26 cellular contexts compared by ENCODE assay signal in genomic region chr10:12150163-12150562, GRCh38. TPM values are rescaled to one million over a fixed set of nuclear protein-coding genes. Genes with fewer than 3 reads are reported as not detected.
DNase-seq lines count a peak whose midpoint lies in the region; ATAC-seq, FAIRE-seq and TF ChIP-seq lines count a peak whose summit lies in the region.
"Had no signal": no experiment of that assay in that cellular context is flagged by ENCODE, and none has a peak within 500 bp of the region (broad histone marks: within the 10 kb centered on the region; RNA-seq: fewer than 3 reads in every experiment).

No MANE protein-coding gene starts in this region.

- H4K8ac ChIP-seq in IMR-90 (ENCODE audit: low read depth in 2 of 2, low read length in 2 of 2), result no peak overlapping the region

- H3K9ac ChIP-seq in IMR-90 (ENCODE audit: low read depth, low read length), result no peak overlapping the region
- no peak overlapping the region for H3K9ac ChIP-seq in kidney (ENCODE audit: low read length in 2 of 2)
- H3K9ac ChIP-seq: BLaER1 treated with 17β-estradiol and CSF1 and Interleukin-3, amounts not matched to agents 10 nM and 100 nM; GM23248 had no signal

- no peaks in the 10 kb centered on the region for H3K9me3 ChIP-seq in IMR-90 (ENCODE audit: control insufficient read depth, insufficient read depth, low read length)
- no peaks in the 10 kb centered on the region for H3K9me3 ChIP-seq in kidney (ENCODE audit: control insufficient read depth in 1 of 2, low read length in 2 of 2)
- no peaks in the 10 kb centered on the region for H3K9me3 ChIP-seq in heart left ventricle
- H3K9me3 ChIP-seq: A549; BE2C; BLaER1 treated with 17β-estradiol and CSF1 and Interleukin-3, amounts not matched to agents 10 nM and 100 nM had no signal

- no peak overlapping the region for H4K91ac ChIP-seq in IMR-90 (ENCODE audit: insufficient read depth, low read depth, low read length)

- no peak overlapping the region for H3K14ac ChIP-seq in IMR-90 (replicated peaks; ENCODE audit: low read depth, low read length)

- no peak overlapping the region for H4K5ac ChIP-seq in IMR-90 (ENCODE audit: low read depth, low read length)

- H3K4me1 ChIP-seq in IMR-90 (ENCODE audit: control insufficient read depth, insufficient read depth, low read length) (no peaks in the 10 kb centered on the region), kidney (ENCODE audit: control insufficient read depth in 1 of 2, insufficient read depth in 1 of 2, low read depth in 1 of 2, low read length in 2 of 2) (no peaks in the 10 kb centered on the region), heart left ventricle (no peaks in the 10 kb centered on the region)
- H3K4me1 ChIP-seq: A549; BE2C; BLaER1 treated with 17β-estradiol and CSF1 and Interleukin-3, amounts not matched to agents 10 nM and 100 nM had no signal

- TF ChIP-seq CTCF in IMR-90 (conservative IDR thresholded peaks at IDR 0.05; ENCODE audit: low read depth, low read length) (no peak), bronchial epithelial cell (IDR thresholded peaks at IDR 0.05; ENCODE audit: insufficient read depth, low read length, severe bottlenecking) (no peak), kidney (IDR thresholded peaks at IDR 0.05; ENCODE audit: borderline replicate concordance, extremely low read depth, insufficient read depth) (no peak), heart left ventricle (IDR thresholded peaks at IDR 0.05) (no peak)

- TF ChIP-seq POLR2A in GM12891 (IDR thresholded peaks at IDR 0.05; ENCODE audit: low read depth, low read length) (no peak), IMR-90 (IDR thresholded peaks at IDR 0.05; ENCODE audit: low read depth, low read length) (no peak), heart left ventricle (IDR thresholded peaks at IDR 0.05) (no peak)

- H3K23ac ChIP-seq in IMR-90 (ENCODE audit: low read depth, low read length), result no peak overlapping the region

- dilution Hi-C loops in IMR-90 (cut with HindIII; ENCODE audit: low sequenced_read_pairs, unreplicated experiment), result no loop called here

- 0 out of 2 replicates have a peak overlapping the region, but pooled peaks have one; percentile 28 for H2AK5ac ChIP-seq in IMR-90 (ENCODE audit: low read depth, low read length)

- WGBS in IMR-90 (ENCODE audit: extremely low coverage in 2 of 2, insufficient read length in 1 of 2), 2 experiments, result no CpG with 5 or more reads among the region's 4 CpGs
- 78 to 98% (median 84%) methylated on average over 4 of the region's 4 CpGs for WGBS in heart left ventricle, 4 donors

- H3K27me3 Mint-ChIP-seq in activated T-helper 2 cell treated with anti-CD3 and anti-CD28 coated beads, Interferon-gamma antibody, Interleukin-2, Interleukin-4, amounts not matched to agents 10 μg/mL and 5 μg/mL and 100 μg/mL, durations not matched to agents 14 hours and 24 hours and 36 hours (ENCODE audit: low read depth), result no peaks in the 10 kb centered on the region
- H3K27me3 Mint-ChIP-seq: CD4-positive, alpha-beta T cell; CD8-positive, alpha-beta memory T cell had no signal

- no peak overlapping the region for H3K56ac ChIP-seq in IMR-90 (ENCODE audit: extremely low read depth, insufficient read depth, low read length)

- H2BK120ac ChIP-seq in IMR-90 (ENCODE audit: low read depth, low read length), result no peak overlapping the region

- no peak overlapping the region for H3K4me2 ChIP-seq in IMR-90 (ENCODE audit: low read depth, low read length)
- H3K4me2 ChIP-seq: A549; BLaER1 treated with 17β-estradiol and CSF1 and Interleukin-3, amounts not matched to agents 10 nM and 100 nM had no signal

- no peak overlapping the region for H3K4ac ChIP-seq in IMR-90 (ENCODE audit: low read depth, low read length)

- ATAC-seq in IMR-90 (ENCODE audit: low read depth), result no peak
- ATAC-seq in GM18909 (IDR thresholded peaks at IDR 0.05; ENCODE audit: poor library complexity, unreplicated experiment), result no peak
- no peak for ATAC-seq in heart left ventricle
- ATAC-seq: A549 had no signal

- FAIRE-seq in GM12891 (lab: Jason Lieb, UNC) (peak; percentile 26), bronchial epithelial cell (lab: Jason Lieb, UNC) (no peak), kidney (lab: Jason Lieb, UNC) (no peak)
- FAIRE-seq: A549, D721Med, GM12892, GM19239, H1 had no signal

- H3K36me3 Mint-ChIP-seq in activated T-helper 2 cell treated with anti-CD3 and anti-CD28 coated beads, Interferon-gamma antibody, Interleukin-2, Interleukin-4, amounts not matched to agents 10 μg/mL and 5 μg/mL and 100 μg/mL, durations not matched to agents 14 hours and 24 hours and 36 hours (ENCODE audit: low read depth), result peaks cover 39% of the 10 kb centered on the region

- in situ Hi-C loops in IMR-90 (cut with MboI; ENCODE audit: low sequenced_read_pairs), result no loop called here

- H3K79me1 ChIP-seq in IMR-90 (ENCODE audit: low read depth in 1 of 2, low read length in 2 of 2), result peaks cover 2 to 3% of the 10 kb centered on the region in 2 experiments; a peak in 3 of 4 replicates

- H3K4me1 Mint-ChIP-seq in activated T-helper 2 cell treated with anti-CD3 and anti-CD28 coated beads, Interferon-gamma antibody, Interleukin-2, Interleukin-4, amounts not matched to agents 10 μg/mL and 5 μg/mL and 100 μg/mL, durations not matched to agents 14 hours and 24 hours and 36 hours (ENCODE audit: low read depth), result peaks cover 3% of the 10 kb centered on the region
- H3K4me1 Mint-ChIP-seq: CD14-positive monocyte; CD8-positive, alpha-beta memory T cell had no signal

- H3K27ac ChIP-seq in IMR-90 (ENCODE audit: insufficient read depth, low read length) (no peak overlapping the region), kidney (ENCODE audit: low read depth in 2 of 2, low read length in 2 of 2) (no peak overlapping the region), heart left ventricle (no peak overlapping the region)
- H3K27ac ChIP-seq: A549; BLaER1 treated with 17β-estradiol and CSF1 and Interleukin-3, amounts not matched to agents 10 nM and 100 nM; GM23248 had no signal

- BruUV-seq in IMR-90 (replicated peaks; lab: Mats Ljungman, UMichigan), result no TSS peak

- H2BK15ac ChIP-seq in IMR-90 (ENCODE audit: low read depth, low read length), result no peak overlapping the region

- H2BK20ac ChIP-seq in IMR-90 (ENCODE audit: low read depth, low read length), result no peak overlapping the region

- no peak overlapping the region for H3K4me3 Mint-ChIP-seq in activated T-helper 2 cell treated with anti-CD3 and anti-CD28 coated beads, Interferon-gamma antibody, Interleukin-2, Interleukin-4, amounts not matched to agents 10 μg/mL and 5 μg/mL and 100 μg/mL, durations not matched to agents 14 hours and 24 hours and 36 hours (ENCODE audit: low read depth)
- H3K4me3 Mint-ChIP-seq: CD4-positive, alpha-beta T cell; CD8-positive, alpha-beta memory T cell had no signal

- no peak for TF ChIP-seq RAD21 in IMR-90 (IDR thresholded peaks at IDR 0.05; ENCODE audit: low read length)

- peaks cover 5% of the 10 kb centered on the region; the same call in 1 of the 2 replicates for H3K9me1 ChIP-seq in IMR-90 (ENCODE audit: insufficient read depth, low read length)

- H3K9me3 Mint-ChIP-seq in activated T-helper 2 cell treated with anti-CD3 and anti-CD28 coated beads, Interferon-gamma antibody, Interleukin-2, Interleukin-4, amounts not matched to agents 10 μg/mL and 5 μg/mL and 100 μg/mL, durations not matched to agents 14 hours and 24 hours and 36 hours, result no peaks in the 10 kb centered on the region
- H3K9me3 Mint-ChIP-seq: CD4-positive, alpha-beta T cell; CD8-positive, alpha-beta memory T cell had no signal

- H3K36me3 ChIP-seq in IMR-90 (ENCODE audit: control insufficient read depth, insufficient read depth, low read length), result peaks cover 16% of the 10 kb centered on the region
- peaks cover 1% of the 10 kb centered on the region for H3K36me3 ChIP-seq in bronchial epithelial cell (ENCODE audit: control insufficient read depth, insufficient read depth, low read length)
- H3K36me3 ChIP-seq in kidney (ENCODE audit: control insufficient read depth in 1 of 2, insufficient read depth in 2 of 2, low read length in 2 of 2), result peaks cover 2 to 8% of the 10 kb centered on the region in 2 donors
- H3K36me3 ChIP-seq in heart left ventricle, result peaks cover 0 to 76% (median 31%) of the 10 kb centered on the region in 9 donors
- H3K36me3 ChIP-seq: BE2C had no signal

- CTCF ChIA-PET in IMR-90 (lab: Yijun Ruan, JAX), result no interaction called here

- no peaks in the 10 kb centered on the region for H3K27me3 ChIP-seq in IMR-90 (ENCODE audit: control insufficient read depth, insufficient read depth, low read length)
- no peaks in the 10 kb centered on the region for H3K27me3 ChIP-seq in bronchial epithelial cell (ENCODE audit: control insufficient read depth, insufficient read depth, low read length)
- no peaks in the 10 kb centered on the region for H3K27me3 ChIP-seq in heart left ventricle
- H3K27me3 ChIP-seq: BE2C; BLaER1 treated with 17β-estradiol and CSF1 and Interleukin-3, amounts not matched to agents 10 nM and 100 nM had no signal

- H3K18ac ChIP-seq in IMR-90 (ENCODE audit: low read depth, low read length), result no peak overlapping the region

- no peaks in the 10 kb centered on the region; the same call in 1 of the 2 replicates for H4K20me1 ChIP-seq in IMR-90 (ENCODE audit: insufficient read depth, low read length)
- H4K20me1 ChIP-seq: BLaER1 treated with 17β-estradiol and CSF1 and Interleukin-3, amounts not matched to agents 10 nM and 100 nM had no signal

- H3K27ac Mint-ChIP-seq in activated T-helper 2 cell treated with anti-CD3 and anti-CD28 coated beads, Interferon-gamma antibody, Interleukin-2, Interleukin-4, amounts not matched to agents 10 μg/mL and 5 μg/mL and 100 μg/mL, durations not matched to agents 14 hours and 24 hours and 36 hours, result no peak overlapping the region
- H3K27ac Mint-ChIP-seq: CD14-positive monocyte; CD4-positive, alpha-beta T cell had no signal

- no peak overlapping the region for H3K4me3 ChIP-seq in IMR-90 (ENCODE audit: insufficient read depth, low read depth, low read length)
- H3K4me3 ChIP-seq in bronchial epithelial cell (ENCODE audit: low read depth, low read length), result no peak overlapping the region
- no peak overlapping the region for H3K4me3 ChIP-seq in kidney (ENCODE audit: low read length in 2 of 2)
- no peak overlapping the region for H3K4me3 ChIP-seq in heart left ventricle
- H3K4me3 ChIP-seq: A549; BLaER1 treated with 17β-estradiol and CSF1 and Interleukin-3, amounts not matched to agents 10 nM and 100 nM; GM23248 had no signal

- H2BK5ac ChIP-seq in IMR-90 (ENCODE audit: low read depth, low read length, poor library complexity, severe bottlenecking), result no peak overlapping the region

- H2AFZ ChIP-seq in IMR-90 (replicated peaks; ENCODE audit: low read length, poor library complexity), result no peak overlapping the region
- H2AFZ ChIP-seq: GM23248 had no signal

- no peak overlapping the region for H2AK9ac ChIP-seq in IMR-90 (replicated peaks; ENCODE audit: low read depth, low read length, poor library complexity)

- intact Hi-C loops in IMR-90 (cut with micrococcal nuclease), result loop anchor here (10.0 kb wide), 1 partner anchor 1815 kb away; no protein-coding TSS in a partner anchor
- intact Hi-C loops in kidney (cut with DNase I), result no loop called here
- intact Hi-C loops in heart left ventricle (cut with DNase I), result no loop called here
- intact Hi-C loops in activated T-helper 2 cell treated with anti-CD3 and anti-CD28 coated beads, Interferon-gamma antibody, Interleukin-2, Interleukin-4, amounts not matched to agents 10 μg/mL and 5 μg/mL and 100 μg/mL, durations not matched to agents 14 hours and 24 hours and 36 hours (cut with micrococcal nuclease), result no loop called here

- DNase-seq in GM12891 (ENCODE audit: insufficient read length, low spot score) (no peak), IMR-90 (no peak), bronchial epithelial cell (ENCODE audit: low read depth) (peak; percentile 71), kidney (peak; percentile 28), heart left ventricle (no peak)
- DNase-seq in activated T-helper 2 cell treated with anti-CD3 and anti-CD28 coated beads, Interferon-gamma antibody, Interleukin-2, Interleukin-4, amounts not matched to agents 10 μg/mL and 5 μg/mL and 100 μg/mL, durations not matched to agents 14 hours and 24 hours and 36 hours (ENCODE audit: low spot score), result no peak
- DNase-seq: 8988T; ACHN; AML-193; BE2C; CD4-positive, alpha-beta T cell; CD8-positive, alpha-beta memory T cell; DMS 273 treated with DMSO at 0.1 percent for 48 hours; DMS79 treated with DMSO at 0.1 percent for 48 hours; GF-D8; GM23248; H7; HCEC 1CT had no signal

- POLR2A ChIA-PET in IMR-90 (lab: Charles Lee; ENCODE audit: unreplicated experiment), result no interaction called here

RNA-seq across cellular contexts. Expression of gene SEC61A2, which starts 20.7 kb away (rescaled TPM):
- polyA plus RNA-seq in GM12891 (2012; ENCODE audit: low read depth, missing spikeins), result 8.8 TPM
- 6.8 and 8.3 TPM in 2 replicates for total RNA-seq in IMR-90 (2012; rRNA removed)
- polyA plus RNA-seq in IMR-90 (2012; rRNA removed), result 8.2 and 10.3 TPM in 2 replicates
- 1.8 and 2.7 TPM in 2 replicates for polyA plus RNA-seq in IMR-90 (2012; cell fraction: cytosol; rRNA removed)
- polyA plus RNA-seq in IMR-90 (2012; cell fraction: nucleus; rRNA removed; ENCODE audit: low replicate concordance), result 12.8 and 52.9 TPM in 2 replicates
- 7.4 and 9.5 TPM in 2 replicates for total RNA-seq in bronchial epithelial cell
- 8.9 TPM for total RNA-seq in kidney
- polyA plus RNA-seq in kidney (ENCODE audit: insufficient read depth, low read depth, low replicate concordance), result 3.6 TPM
- 10 to 100 TPM in 5 of 9 donors, 1 to 10 TPM in 4; 6.9 to 17.0 (median 10.6) TPM for total RNA-seq in heart left ventricle
- 1 to 10 TPM; 5.5 to 9.2 TPM for polyA plus RNA-seq in heart left ventricle
- total RNA-seq in activated T-helper 2 cell treated with anti-CD3 and anti-CD28 coated beads, Interferon-gamma antibody, Interleukin-2, Interleukin-4, amounts not matched to agents 10 μg/mL and 5 μg/mL and 100 μg/mL, durations not matched to agents 14 hours and 24 hours and 36 hours, result 14.8 and 17.5 TPM in 2 replicates

RNA-seq across cellular contexts. Expression of gene NUDT5, which starts 45.5 kb away (rescaled TPM):
- polyA plus RNA-seq in GM12891 (2012; ENCODE audit: low read depth, missing spikeins), result 113 TPM
- total RNA-seq in IMR-90 (2012; rRNA removed), result 70.1 and 74.2 TPM in 2 replicates
- 68.7 and 74.6 TPM in 2 replicates for polyA plus RNA-seq in IMR-90 (2012; rRNA removed)
- 25.9 and 61.6 TPM in 2 replicates for polyA plus RNA-seq in IMR-90 (2012; cell fraction: cytosol; rRNA removed)
- polyA plus RNA-seq in IMR-90 (2012; cell fraction: nucleus; rRNA removed; ENCODE audit: low replicate concordance), result 14.5 and 65.6 TPM in 2 replicates
- 51.2 and 68.4 TPM in 2 replicates for total RNA-seq in bronchial epithelial cell
- 48.3 TPM for total RNA-seq in kidney
- polyA plus RNA-seq in kidney (ENCODE audit: insufficient read depth, low read depth, low replicate concordance), result 78.2 TPM
- total RNA-seq in heart left ventricle, result 10 to 100 TPM in 4 of 9 donors, 1 to 10 TPM in 5; 5.0 to 23.3 (median 8.9) TPM
- polyA plus RNA-seq in heart left ventricle, result 10 to 100 TPM in 1 of 2 donors, 1 to 10 TPM in 1; 9.2 to 20.2 TPM
- total RNA-seq in activated T-helper 2 cell treated with anti-CD3 and anti-CD28 coated beads, Interferon-gamma antibody, Interleukin-2, Interleukin-4, amounts not matched to agents 10 μg/mL and 5 μg/mL and 100 μg/mL, durations not matched to agents 14 hours and 24 hours and 36 hours, result 109 and 112 TPM in 2 replicates

RNA-seq across cellular contexts. Expression of gene CDC123, which starts 45.8 kb away (rescaled TPM):
- 105 TPM for polyA plus RNA-seq in GM12891 (2012; ENCODE audit: low read depth, missing spikeins)
- 171 and 203 TPM in 2 replicates for total RNA-seq in IMR-90 (2012; rRNA removed)
- 100 and 108 TPM in 2 replicates for polyA plus RNA-seq in IMR-90 (2012; rRNA removed)
- 49.7 and 92.5 TPM in 2 replicates for polyA plus RNA-seq in IMR-90 (2012; cell fraction: cytosol; rRNA removed)
- polyA plus RNA-seq in IMR-90 (2012; cell fraction: nucleus; rRNA removed; ENCODE audit: low replicate concordance), result 21.9 and 60.9 TPM in 2 replicates
- 88.5 and 106 TPM in 2 replicates for total RNA-seq in bronchial epithelial cell
- 47.7 TPM for total RNA-seq in kidney
- polyA plus RNA-seq in kidney (ENCODE audit: insufficient read depth, low read depth, low replicate concordance), result 50.2 TPM
- total RNA-seq in heart left ventricle, result 10 to 100 TPM; 40.6 to 62.0 (median 52.7) TPM
- polyA plus RNA-seq in heart left ventricle, result 10 to 100 TPM; 21.9 to 66.3 TPM
- total RNA-seq in activated T-helper 2 cell treated with anti-CD3 and anti-CD28 coated beads, Interferon-gamma antibody, Interleukin-2, Interleukin-4, amounts not matched to agents 10 μg/mL and 5 μg/mL and 100 μg/mL, durations not matched to agents 14 hours and 24 hours and 36 hours, result 153 and 156 TPM in 2 replicates

Comparison
In these comparisons a context has a peak if more than half of its experiments do, and no peak if none do; other contexts are left out.
1. DNase-seq: peak in bronchial epithelial cell (single experiment) and kidney (single experiment); none in GM12891 (single experiment), IMR-90 (single experiment), heart left ventricle (0 of 5) and activated T-helper 2 cell treated with anti-CD3 and anti-CD28 coated beads, Interferon-gamma antibody, Interleukin-2, Interleukin-4, amounts not matched to agents 10 μg/mL and 5 μg/mL and 100 μg/mL, durations not matched to agents 14 hours and 24 hours and 36 hours (single experiment).